In the genomic region with DNA sequence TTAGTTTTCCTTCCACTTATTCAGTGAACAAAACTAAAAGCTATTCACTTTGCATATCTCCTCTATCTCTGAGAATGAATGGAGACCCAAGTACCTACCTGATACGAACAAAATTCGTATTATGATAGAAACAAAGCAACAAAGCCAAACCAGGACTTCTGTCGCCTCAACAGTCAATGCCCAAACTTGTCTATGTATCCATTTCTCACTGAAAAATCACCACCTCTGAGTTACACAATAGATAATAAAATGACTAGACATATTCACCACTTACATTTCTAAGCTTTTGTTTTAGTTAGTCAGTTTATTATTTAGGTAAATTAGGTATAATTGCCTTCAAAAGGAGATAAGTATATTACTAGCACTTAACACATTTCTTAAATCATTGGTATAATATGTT, we compare ENCODE assay signal across 22 cellular contexts.
"Had no signal": no experiment of that assay in that cellular context is flagged by ENCODE, and none has a peak within 500 bp of the region (broad histone marks: within the 10 kb centered on the region; RNA-seq: fewer than 3 reads in every experiment).

No MANE protein-coding gene starts in this region.

- H3K27ac ChIP-seq: esophagus squamous epithelium, parathyroid adenoma, spleen, testis had no signal

- H3K27me3 Mint-ChIP-seq: dendritic cell treated with granulocyte-macrophage colony-stimulating factor and Interleukin-4, amounts not matched to agents 40 ng/mL and 50 ng/mL, for 4 days; effector memory CD8-positive, alpha-beta T cell; stimulated activated memory B cell treated with anti-CD40 and anti-IgM and Interleukin-4, amounts not matched to agents 10 μg/mL and 1 μg/mL and 100 μg/mL, for 72 hours had no signal

- H3K27ac Mint-ChIP-seq: dendritic cell treated with granulocyte-macrophage colony-stimulating factor and Interleukin-4, amounts not matched to agents 40 ng/mL and 50 ng/mL, for 4 days; naive thymus-derived CD4-positive, alpha-beta T cell; nephron progenitor cell; stimulated activated memory B cell treated with anti-CD40 and anti-IgM and Interleukin-4, amounts not matched to agents 10 μg/mL and 1 μg/mL and 100 μg/mL, for 72 hours; stimulated activated naive CD8-positive, alpha-beta T cell treated with anti-CD3 and anti-CD28 coated beads, Interleukin-15, Interleukin-2, amounts not matched to agents 100 ng/mL and 50 ng/mL, for 24 hours had no signal

- H3K36me3 Mint-ChIP-seq: stimulated activated memory B cell treated with anti-CD40 and anti-IgM and Interleukin-4, amounts not matched to agents 10 μg/mL and 1 μg/mL and 100 μg/mL, for 72 hours had no signal

- H3K4me3 Mint-ChIP-seq: dendritic cell treated with granulocyte-macrophage colony-stimulating factor and Interleukin-4, amounts not matched to agents 40 ng/mL and 50 ng/mL, for 4 days; effector memory CD8-positive, alpha-beta T cell; naive thymus-derived CD4-positive, alpha-beta T cell; nephron progenitor cell; stimulated activated memory B cell treated with anti-CD40 and anti-IgM and Interleukin-4, amounts not matched to agents 10 μg/mL and 1 μg/mL and 100 μg/mL, for 72 hours; stimulated activated naive CD8-positive, alpha-beta T cell treated with anti-CD3 and anti-CD28 coated beads, Interleukin-15, Interleukin-2, amounts not matched to agents 100 ng/mL and 50 ng/mL, for 24 hours had no signal

- H3K4me1 ChIP-seq: parathyroid adenoma, testis had no signal

- H2AFZ ChIP-seq: parathyroid adenoma had no signal

- H3K27me3 ChIP-seq: esophagus squamous epithelium, spleen, testis, transverse colon had no signal

- ATAC-seq: effector memory CD8-positive, alpha-beta T cell; left colon; left ventricle myocardium superior; naive thymus-derived CD4-positive, alpha-beta T cell; sciatic nerve; stimulated activated memory B cell treated with anti-CD40 and anti-IgM and Interleukin-4, amounts not matched to agents 10 μg/mL and 1 μg/mL and 100 μg/mL, for 72 hours had no signal

- FAIRE-seq: colon had no signal

- DNase-seq: effector memory CD8-positive, alpha-beta T cell; esophagus squamous epithelium; foreskin fibroblast; hippocampal formation; left colon; left ventricle myocardium superior; mesendoderm; naive thymus-derived CD4-positive, alpha-beta T cell; nephron progenitor cell; spleen; stimulated activated CD4-positive, alpha-beta T cell treated with anti-CD3 and anti-CD28 coated beads, Interleukin-15, amount 100 ng/mL, for 24 hours; stimulated activated CD4-positive, alpha-beta T cell treated with anti-CD3 and anti-CD28 coated beads, Interleukin-1b, Interleukin-23, amount 100 ng/mL, for 48 hours; stimulated activated CD4-positive, alpha-beta T cell treated with anti-CD3 and anti-CD28 coated beads, Interleukin-4, amount 100 ng/mL, for 24 hours; testis; transverse colon had no signal

- H3K9me3 ChIP-seq: esophagus squamous epithelium, spleen, testis, transverse colon had no signal

- H3K4me3 ChIP-seq: esophagus squamous epithelium, lung, spleen, testis, transverse colon had no signal

- H3K9ac ChIP-seq: parathyroid adenoma had no signal

- H3K9me3 Mint-ChIP-seq: dendritic cell treated with granulocyte-macrophage colony-stimulating factor and Interleukin-4, amounts not matched to agents 40 ng/mL and 50 ng/mL, for 4 days; effector memory CD8-positive, alpha-beta T cell; stimulated activated memory B cell treated with anti-CD40 and anti-IgM and Interleukin-4, amounts not matched to agents 10 μg/mL and 1 μg/mL and 100 μg/mL, for 72 hours; stimulated activated naive CD8-positive, alpha-beta T cell treated with anti-CD3 and anti-CD28 coated beads, Interleukin-15, Interleukin-2, amounts not matched to agents 100 ng/mL and 50 ng/mL, for 24 hours had no signal

- H3K79me2 ChIP-seq: parathyroid adenoma had no signal
